In genomic region chr1:236856649-236857048, GRCh38 we compare ENCODE assay signal across 1 cellular context.
TF ChIP-seq lines count a peak whose summit lies in the region.
"Not testable (repeated sequence)": the region's sequence is repeated elsewhere in the genome, so short reads cannot be mapped to it uniquely, and the experiment has no call there.

No MANE protein-coding gene starts in this region.

- H3K4me1 ChIP-seq in HEK293 (ENCODE audit: control insufficient read depth, insufficient read depth, low read length), result not testable (repeated sequence)

- H3K36me3 ChIP-seq in HEK293 (ENCODE audit: control insufficient read depth in 2 of 2, insufficient read depth in 1 of 2, low read length in 2 of 2), result peaks cover 27 to 89% of the 10 kb centered on the region in 2 experiments

- not testable (repeated sequence) for H3K9me3 ChIP-seq in HEK293 (ENCODE audit: control insufficient read depth, insufficient read depth, low read depth, low read length)

- CTCF ChIA-PET in HEK293 (lab: Yijun Ruan, JAX), result not testable (repeated sequence)

- H3K27ac ChIP-seq in HEK293 (ENCODE audit: extremely low read depth, low read depth, low read length), result not testable (repeated sequence)

- POLR2A ChIA-PET in HEK293 (lab: Yijun Ruan, JAX), result not testable (repeated sequence)

- H3K4me3 ChIP-seq in HEK293 (ENCODE audit: low read depth, low read length), result not testable (repeated sequence)

- not testable (repeated sequence) for TF ChIP-seq CTCF in HEK293 (tag by site-specific recombination; IDR thresholded peaks at IDR 0.05)

TF ChIP-seq in HEK293, 187 proteins besides CTCF, POLR2A, EP300 and RAD21:
- TF ChIP-seq ZNF146 (tag by site-specific recombination; IDR thresholded peaks at IDR 0.05), result peak; percentile 95
